ENCODE assay signal across 1 cellular context in the genomic region with DNA sequence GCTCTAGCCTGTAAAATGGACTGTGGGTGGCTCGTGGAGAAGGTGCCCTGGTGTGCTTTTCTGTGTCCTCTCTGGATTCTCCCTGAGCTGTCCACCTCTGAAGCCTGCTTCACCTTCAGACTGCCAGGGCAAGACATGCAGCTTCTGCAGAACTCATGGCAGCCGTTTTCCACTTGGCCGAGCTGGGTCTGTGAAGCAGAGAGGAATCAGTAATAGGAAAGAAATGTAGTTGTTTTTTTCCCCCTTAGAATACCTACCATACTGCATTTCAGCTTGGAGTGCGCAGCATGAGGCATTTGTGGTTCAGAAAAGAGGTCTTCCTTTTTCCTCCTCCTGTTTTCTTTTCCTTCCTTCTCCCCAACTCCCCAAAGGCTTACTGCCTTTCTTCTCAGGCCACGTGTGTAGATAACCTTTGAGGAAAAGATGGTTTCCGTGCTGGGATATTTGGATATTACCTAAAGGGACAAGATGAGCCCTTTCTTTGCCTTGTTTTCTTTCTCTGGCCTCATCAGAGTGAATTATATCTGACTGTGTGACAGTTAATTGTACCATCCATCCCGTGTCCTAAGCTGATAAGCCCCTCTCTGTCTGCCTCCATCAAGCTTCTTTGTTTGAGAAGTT.
TF ChIP-seq lines count a peak whose summit lies in the region.

No MANE protein-coding gene starts in this region.

TF ChIP-seq in GM12878, 131 proteins besides CTCF, POLR2A, EP300 and RAD21:
- TF ChIP-seq, protein P1, sequence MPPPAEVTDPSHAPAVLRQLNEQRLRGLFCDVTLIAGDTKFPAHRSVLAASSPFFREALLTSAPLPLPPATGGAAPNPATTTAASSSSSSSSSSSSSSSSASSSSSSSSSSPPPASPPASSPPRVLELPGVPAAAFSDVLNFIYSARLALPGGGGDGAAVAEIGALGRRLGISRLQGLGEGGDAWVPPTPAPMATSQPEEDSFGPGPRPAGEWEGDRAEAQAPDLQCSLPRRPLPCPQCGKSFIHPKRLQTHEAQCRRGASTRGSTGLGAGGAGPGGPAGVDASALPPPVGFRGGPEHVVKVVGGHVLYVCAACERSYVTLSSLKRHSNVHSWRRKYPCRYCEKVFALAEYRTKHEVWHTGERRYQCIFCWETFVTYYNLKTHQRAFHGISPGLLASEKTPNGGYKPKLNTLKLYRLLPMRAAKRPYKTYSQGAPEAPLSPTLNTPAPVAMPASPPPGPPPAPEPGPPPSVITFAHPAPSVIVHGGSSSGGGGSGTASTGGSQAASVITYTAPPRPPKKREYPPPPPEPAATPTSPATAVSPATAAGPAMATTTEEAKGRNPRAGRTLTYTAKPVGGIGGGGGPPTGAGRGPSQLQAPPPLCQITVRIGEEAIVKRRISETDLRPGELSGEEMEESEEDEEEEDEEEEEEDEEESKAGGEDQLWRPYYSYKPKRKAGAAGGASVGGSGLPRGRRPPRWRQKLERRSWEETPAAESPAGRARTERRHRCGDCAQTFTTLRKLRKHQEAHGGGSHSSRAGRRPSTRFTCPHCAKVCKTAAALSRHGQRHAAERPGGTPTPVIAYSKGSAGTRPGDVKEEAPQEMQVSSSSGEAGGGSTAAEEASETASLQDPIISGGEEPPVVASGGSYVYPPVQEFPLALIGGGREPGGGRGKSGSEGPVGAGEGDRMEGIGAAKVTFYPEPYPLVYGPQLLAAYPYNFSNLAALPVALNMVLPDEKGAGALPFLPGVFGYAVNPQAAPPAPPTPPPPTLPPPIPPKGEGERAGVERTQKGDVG (CRISPR knock-in tag; IDR thresholded peaks at IDR 0.05), result no peak
- TF ChIP-seq FOXK2 (IDR thresholded peaks at IDR 0.05), result no peak
- TF ChIP-seq ZNF217 (IDR thresholded peaks at IDR 0.05), result no peak
